In genomic region chr10:128573236-128573800, GRCh38 we compare ENCODE assay signal across 14 cellular contexts.
DNase-seq lines count a peak whose midpoint lies in the region; ATAC-seq, FAIRE-seq and TF ChIP-seq lines count a peak whose summit lies in the region.
"Had no signal": no experiment of that assay in that cellular context is flagged by ENCODE, and none has a peak within 500 bp of the region (broad histone marks: within the 10 kb centered on the region; RNA-seq: fewer than 3 reads in every experiment).

No MANE protein-coding gene starts in this region.

- H3K79me2 ChIP-seq in OCI-LY7 (ENCODE audit: insufficient read depth, low read depth, low read length), result no peaks in the 10 kb centered on the region

- no peak overlapping the region for H3K4me3 Mint-ChIP-seq in mesothelial cell of epicardium
- H3K4me3 Mint-ChIP-seq: CD4-positive, alpha-beta memory T cell had no signal

- no peaks in the 10 kb centered on the region for H3K4me1 ChIP-seq in OCI-LY7 (ENCODE audit: insufficient read depth, low read length, poor library complexity, severe bottlenecking)
- H3K4me1 ChIP-seq: A549 had no signal

- peaks cover 88% of the 10 kb centered on the region for H3K27me3 Mint-ChIP-seq in mesothelial cell of epicardium (ENCODE audit: low read depth)

- no peaks in the 10 kb centered on the region for H3K9me3 ChIP-seq in OCI-LY7 (ENCODE audit: low read length)
- H3K9me3 ChIP-seq: A549, BE2C had no signal

- TF ChIP-seq CTCF in bronchial epithelial cell (IDR thresholded peaks at IDR 0.05; ENCODE audit: insufficient read depth, low read length, severe bottlenecking), result no peak
- TF ChIP-seq CTCF in mesothelial cell of epicardium (IDR thresholded peaks at IDR 0.05; ENCODE audit: unreplicated experiment), result no peak
- TF ChIP-seq CTCF in OCI-LY7 (conservative IDR thresholded peaks at IDR 0.05; ENCODE audit: low read length), result no peak

- H3K4me3 ChIP-seq in bronchial epithelial cell (ENCODE audit: low read depth, low read length) (no peak overlapping the region), OCI-LY7 (ENCODE audit: low read depth, low read length, poor library complexity, severe bottlenecking) (no peak overlapping the region)
- H3K4me3 ChIP-seq: A549 had no signal

- POLR2A ChIA-PET in OCI-LY7 (lab: Charles Lee), result interaction anchor here (1.0 kb wide), 1 partner anchor 10 kb away, joined by 3 read pairs; no protein-coding TSS in a partner anchor

- H3K4me1 Mint-ChIP-seq in mesothelial cell of epicardium, result peaks cover 43% of the 10 kb centered on the region
- H3K4me1 Mint-ChIP-seq: CD4-positive, alpha-beta memory T cell had no signal

- H3K27ac ChIP-seq in OCI-LY7 (ENCODE audit: low read depth, low read length, poor library complexity, severe bottlenecking), result no peak overlapping the region
- H3K27ac ChIP-seq: A549, C4-2B had no signal

- no peaks in the 10 kb centered on the region for H4K20me1 ChIP-seq in OCI-LY7 (ENCODE audit: insufficient read depth, low read length)

- DNase-seq in bronchial epithelial cell (ENCODE audit: low read depth) (no peak), mesothelial cell of epicardium (ENCODE audit: low spot score in 2 of 2, unreplicated experiment in 2 of 2) (no peak), retina (peak; percentile 30), OCI-LY7 (ENCODE audit: low spot score) (no peak)
- DNase-seq: BE2C; CD4-positive, alpha-beta memory T cell; DND-41; GDM1; IMR-90 had no signal

- H3K4me2 ChIP-seq in OCI-LY7 (ENCODE audit: low read length), result no peak overlapping the region
- H3K4me2 ChIP-seq: A549 had no signal

- CTCF ChIA-PET in OCI-LY7 (lab: Charles Lee; ENCODE audit: unreplicated experiment), result no interaction called here

- no peak overlapping the region for H2AFZ ChIP-seq in OCI-LY7 (ENCODE audit: low read length)

- H3K36me3 ChIP-seq in bronchial epithelial cell (ENCODE audit: control insufficient read depth, insufficient read depth, low read length) (no peaks in the 10 kb centered on the region), OCI-LY7 (ENCODE audit: insufficient read depth, low read length) (no peaks in the 10 kb centered on the region)
- H3K36me3 ChIP-seq: BE2C had no signal

- no TSS peak for BruUV-seq in OCI-LY7 (replicated peaks; lab: Mats Ljungman, UMichigan)

- ATAC-seq in GM19467 (IDR thresholded peaks at IDR 0.05; ENCODE audit: unreplicated experiment), result no peak
- no peak for ATAC-seq in HG03280 (IDR thresholded peaks at IDR 0.05; ENCODE audit: unreplicated experiment)
- ATAC-seq: A549 had no signal

- no peaks in the 10 kb centered on the region for H3K36me3 Mint-ChIP-seq in mesothelial cell of epicardium
- H3K36me3 Mint-ChIP-seq: CD4-positive, alpha-beta memory T cell had no signal

- no peaks in the 10 kb centered on the region for H3K9me3 Mint-ChIP-seq in mesothelial cell of epicardium
- H3K9me3 Mint-ChIP-seq: CD4-positive, alpha-beta memory T cell had no signal

- no peaks in the 10 kb centered on the region for H3K9me2 ChIP-seq in OCI-LY7 (ENCODE audit: insufficient read depth, low read length)

- peak overlapping the region; percentile 72 for H3K27ac Mint-ChIP-seq in mesothelial cell of epicardium
- H3K27ac Mint-ChIP-seq: CD4-positive, alpha-beta memory T cell had no signal

- H3K27me3 ChIP-seq in bronchial epithelial cell (ENCODE audit: control insufficient read depth, insufficient read depth, low read length), result no peaks in the 10 kb centered on the region
- H3K27me3 ChIP-seq: BE2C had no signal

- intact Hi-C loops in OCI-LY7 (cut with micrococcal nuclease; ENCODE audit: unreplicated experiment), result no loop called here

- FAIRE-seq in bronchial epithelial cell (lab: Jason Lieb, UNC), result peak; percentile 91
- FAIRE-seq: A549, GM12892 had no signal
